Comparison of ENCODE assay signal across 14 cellular contexts in the genomic region with DNA sequence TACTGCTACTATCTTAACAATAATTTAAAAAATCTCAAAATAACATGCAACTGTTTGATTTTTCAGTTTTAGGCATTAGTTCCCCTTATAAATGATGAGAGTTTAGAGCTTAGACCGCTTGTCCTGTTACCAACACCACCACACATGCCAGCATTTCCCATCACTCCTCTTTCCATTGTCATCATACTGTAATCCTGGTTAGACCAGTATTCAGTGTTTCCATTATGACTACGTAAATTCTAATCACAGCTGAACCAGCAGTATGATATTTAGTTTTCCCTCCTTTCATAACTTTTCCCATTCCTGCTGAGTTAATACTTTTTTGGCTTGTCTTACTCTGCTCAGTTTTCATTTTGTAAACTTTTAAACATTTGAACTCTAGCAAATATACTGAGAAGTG. TPM values are rescaled to one million over a fixed set of nuclear protein-coding genes. Genes with fewer than 3 reads are reported as not detected.
DNase-seq lines count a peak whose midpoint lies in the region; ATAC-seq and TF ChIP-seq lines count a peak whose summit lies in the region.
"Had no signal": no experiment of that assay in that cellular context is flagged by ENCODE, and none has a peak within 500 bp of the region (broad histone marks: within the 10 kb centered on the region; RNA-seq: fewer than 3 reads in every experiment).

No MANE protein-coding gene starts in this region.

- H3K36me3 ChIP-seq in Panc1 (ENCODE audit: control insufficient read depth, insufficient read depth, low read length) (no peaks in the 10 kb centered on the region), aorta (ENCODE audit: control insufficient read depth in 1 of 2, insufficient read depth in 2 of 2, low read length in 1 of 2) (no peaks in the 10 kb centered on the region)

- H3K9me3 Mint-ChIP-seq in activated naive CD4-positive, alpha-beta T cell treated with anti-CD3 and anti-CD28 coated beads, Interleukin-2, amount 50 U/mL, for 24 hours = no peaks in the 10 kb centered on the region
- H3K9me3 Mint-ChIP-seq in activated naive CD4-positive, alpha-beta T cell treated with anti-CD3 and anti-CD28 coated beads for 36 hours = no peaks in the 10 kb centered on the region
- H3K9me3 Mint-ChIP-seq in type B pancreatic cell = peaks cover 16% of the 10 kb centered on the region

- peak overlapping the region; percentile 14 for H3K27ac Mint-ChIP-seq in activated naive CD4-positive, alpha-beta T cell treated with anti-CD3 and anti-CD28 coated beads, Interleukin-2, amount 50 U/mL, for 24 hours
- no peak overlapping the region for H3K27ac Mint-ChIP-seq in activated naive CD4-positive, alpha-beta T cell treated with anti-CD3 and anti-CD28 coated beads for 36 hours
- peak overlapping the region; percentile 54 for H3K27ac Mint-ChIP-seq in type B pancreatic cell
- H3K27ac Mint-ChIP-seq: B cell; CD8-positive, alpha-beta T cell; GM23338 had no signal

- H3K27ac ChIP-seq in Panc1 (ENCODE audit: low read length) = no peak overlapping the region
- no peak overlapping the region for H3K27ac ChIP-seq in aorta (ENCODE audit: low read depth in 1 of 2, low read length in 2 of 2)
- H3K27ac ChIP-seq: BLaER1 treated with 17β-estradiol and CSF1 and Interleukin-3, amounts not matched to agents 10 nM and 100 nM; HL-60 had no signal

- ATAC-seq in Panc1 (no peak), aorta (ENCODE audit: low FRiP score) (no peak)
- ATAC-seq: CD8-positive, alpha-beta T cell; GM23338 had no signal

- BruUV-seq in Panc1 (replicated peaks; lab: Mats Ljungman, UMichigan) = TSS peak; percentile 14

- H3K4me1 ChIP-seq in Panc1 (ENCODE audit: control insufficient read depth, insufficient read depth, low read length) (no peaks in the 10 kb centered on the region), aorta (ENCODE audit: control insufficient read depth in 1 of 2, insufficient read depth in 2 of 2, low read length in 2 of 2) (no peaks in the 10 kb centered on the region)

- H3K4me3 ChIP-seq in Panc1 (ENCODE audit: low read depth in 2 of 2, low read length in 2 of 2) (no peak overlapping the region), aorta (ENCODE audit: low read length in 2 of 2) (no peak overlapping the region)
- H3K4me3 ChIP-seq: BLaER1 treated with 17β-estradiol and CSF1 and Interleukin-3, amounts not matched to agents 10 nM and 100 nM; GM23338 had no signal

- intact Hi-C loops in activated naive CD4-positive, alpha-beta T cell treated with anti-CD3 and anti-CD28 coated beads for 36 hours (cut with micrococcal nuclease) = no loop called here
- intact Hi-C loops in Panc1 (cut with micrococcal nuclease; ENCODE audit: unreplicated experiment) (no loop called here), aorta (cut with DNase I) (loop anchor here in 1 of 2 donors (10.0 kb wide), 1 partner anchor 70 kb away; a partner anchor contains a TSS)

- CTCF ChIA-PET in activated naive CD4-positive, alpha-beta T cell treated with anti-CD3 and anti-CD28 coated beads for 36 hours (lab: Charles Lee) = interaction anchor here (1.1 kb wide), 1 partner anchor 112 kb away, joined by 3 read pairs; no protein-coding TSS in a partner anchor
- CTCF ChIA-PET in Panc1 (lab: Charles Lee) = no interaction called here

- H3K4me1 Mint-ChIP-seq in activated naive CD4-positive, alpha-beta T cell treated with anti-CD3 and anti-CD28 coated beads, Interleukin-2, amount 50 U/mL, for 24 hours = peaks cover 13% of the 10 kb centered on the region
- peaks cover 10% of the 10 kb centered on the region for H3K4me1 Mint-ChIP-seq in activated naive CD4-positive, alpha-beta T cell treated with anti-CD3 and anti-CD28 coated beads for 36 hours (ENCODE audit: low read depth)
- peaks cover 3% of the 10 kb centered on the region for H3K4me1 Mint-ChIP-seq in type B pancreatic cell (ENCODE audit: unreplicated experiment)
- H3K4me1 Mint-ChIP-seq: GM23338 had no signal

- H3K27me3 Mint-ChIP-seq in activated naive CD4-positive, alpha-beta T cell treated with anti-CD3 and anti-CD28 coated beads, Interleukin-2, amount 50 U/mL, for 24 hours = no peaks in the 10 kb centered on the region
- H3K27me3 Mint-ChIP-seq in activated naive CD4-positive, alpha-beta T cell treated with anti-CD3 and anti-CD28 coated beads for 36 hours (ENCODE audit: low read depth) = no peaks in the 10 kb centered on the region
- H3K27me3 Mint-ChIP-seq in type B pancreatic cell = no peaks in the 10 kb centered on the region

- H3K27me3 ChIP-seq in Panc1 (ENCODE audit: control insufficient read depth, insufficient read depth, low read length) = no peaks in the 10 kb centered on the region
- H3K27me3 ChIP-seq in aorta (ENCODE audit: control insufficient read depth in 1 of 2, insufficient read depth in 2 of 2, low read length in 1 of 2) = no peaks in the 10 kb centered on the region
- H3K27me3 ChIP-seq: BLaER1 treated with 17β-estradiol and CSF1 and Interleukin-3, amounts not matched to agents 10 nM and 100 nM had no signal

- no peaks in the 10 kb centered on the region for H3K36me3 Mint-ChIP-seq in activated naive CD4-positive, alpha-beta T cell treated with anti-CD3 and anti-CD28 coated beads, Interleukin-2, amount 50 U/mL, for 24 hours
- H3K36me3 Mint-ChIP-seq in activated naive CD4-positive, alpha-beta T cell treated with anti-CD3 and anti-CD28 coated beads for 36 hours (ENCODE audit: low read depth) = peaks cover 14% of the 10 kb centered on the region
- H3K36me3 Mint-ChIP-seq in type B pancreatic cell = peaks cover 26% of the 10 kb centered on the region

- H3K9me3 ChIP-seq in Panc1 (ENCODE audit: control insufficient read depth, insufficient read depth, low read depth, low read length) (no peaks in the 10 kb centered on the region), aorta (ENCODE audit: control insufficient read depth, low read length) (no peaks in the 10 kb centered on the region)

- POLR2A ChIA-PET in Panc1 (lab: Charles Lee) = no interaction called here

- in situ Hi-C loops in Panc1 (cut with HindIII; ENCODE audit: low pct_unique_long_range_greater_than_20kb, low sequenced_read_pairs) = no loop called here

- no peak overlapping the region for H3K4me3 Mint-ChIP-seq in activated naive CD4-positive, alpha-beta T cell treated with anti-CD3 and anti-CD28 coated beads, Interleukin-2, amount 50 U/mL, for 24 hours
- no peak overlapping the region for H3K4me3 Mint-ChIP-seq in activated naive CD4-positive, alpha-beta T cell treated with anti-CD3 and anti-CD28 coated beads for 36 hours
- H3K4me3 Mint-ChIP-seq in type B pancreatic cell = no peak overlapping the region
- H3K4me3 Mint-ChIP-seq: B cell; CD8-positive, alpha-beta T cell; GM23338 had no signal

- TF ChIP-seq CTCF in Panc1 (IDR thresholded peaks at IDR 0.05) (no peak), type B pancreatic cell (conservative IDR thresholded peaks at IDR 0.05) (no peak)

- 46 to 54% methylated on average over 2 of the region's 2 CpGs for WGBS in aorta, 2 donors

- no peak for DNase-seq in activated naive CD4-positive, alpha-beta T cell treated with anti-CD3 and anti-CD28 coated beads for 36 hours
- DNase-seq in Panc1 (ENCODE audit: low read depth, low spot score) (no peak), fibroblast of peridontal ligament (ENCODE audit: extremely low read depth) (peak; percentile 54), type B pancreatic cell (ENCODE audit: extremely low spot score, unreplicated experiment) (no peak), aorta (no peak), NCI-H748 (lab: John Stamatoyannopoulos, UW; ENCODE audit: unreplicated experiment) (no peak)
- DNase-seq: CD8-positive, alpha-beta T cell; COR-L47; HCEC 1CT had no signal

RNA-seq across cellular contexts. Expression of a gene that starts 12.2 kb away (rescaled TPM):
- total RNA-seq in activated naive CD4-positive, alpha-beta T cell treated with anti-CD3 and anti-CD28 coated beads for 36 hours = 10 to 100 TPM; 16.2 to 17.4 TPM
- total RNA-seq in Panc1 (2021; ENCODE audit: unreplicated experiment) (42.1 TPM), type B pancreatic cell (ENCODE audit: low replicate concordance) (31.8 and 33.2 TPM in 2 replicates), aorta (10 to 100 TPM; 27.2 to 39.1 TPM)
- polyA plus RNA-seq in Panc1 (2012; ENCODE audit: insufficient read length) = 32.8 TPM
- polyA plus RNA-seq in aorta = 10 to 100 TPM in 1 of 2 donors, 1 to 10 TPM in 1; 9.5 to 27.2 TPM
